17 cellular contexts compared by ENCODE assay signal in the genomic region with DNA sequence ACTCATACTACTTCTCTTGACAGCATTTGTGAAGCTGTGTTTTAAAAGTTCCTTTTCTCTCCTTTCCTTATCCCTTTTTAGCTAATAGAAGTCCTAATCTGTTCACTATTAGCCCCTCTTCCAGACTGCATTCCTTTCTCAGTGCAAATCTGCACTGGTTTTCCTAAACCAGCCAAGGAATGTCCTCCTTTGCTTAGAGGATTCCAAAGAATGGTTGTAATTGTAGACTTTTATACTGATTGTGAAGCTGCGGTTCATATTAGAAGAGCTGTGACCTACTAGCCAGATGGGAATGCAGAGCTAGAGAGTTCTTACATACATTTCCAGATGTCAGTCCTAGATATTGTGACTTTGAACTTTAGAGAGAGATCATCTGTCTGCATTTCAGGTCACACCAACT.
DNase-seq lines count a peak whose midpoint lies in the region; TF ChIP-seq lines count a peak whose summit lies in the region.
"Had no signal": no experiment of that assay in that cellular context is flagged by ENCODE, and none has a peak within 500 bp of the region (broad histone marks: within the 10 kb centered on the region; RNA-seq: fewer than 3 reads in every experiment).

No MANE protein-coding gene starts in this region.

- TF ChIP-seq POLR2A in sigmoid colon (IDR thresholded peaks at IDR 0.05) = no peak

- DNase-seq in DMS 273 (lab: John Stamatoyannopoulos, UW; ENCODE audit: unreplicated experiment) (peak; percentile 27), DMS 273 treated with DMSO at 0.1 percent for 48 hours (lab: John Stamatoyannopoulos, UW) (no peak), astrocyte of the cerebellum (ENCODE audit: low read depth) (peak; percentile 33), left ventricle myocardium inferior (no peak), tibial artery (no peak), sigmoid colon (no peak)
- no peak for DNase-seq in stimulated activated CD4-positive, alpha-beta T cell treated with anti-CD3 and anti-CD28 coated beads, Interleukin-1b, Interleukin-23, amount 100 ng/mL, for 48 hours
- no peak for DNase-seq in activated naive CD4-positive, alpha-beta T cell (lab: John Stamatoyannopoulos, UW)
- DNase-seq: CD8-positive, alpha-beta memory T cell; effector memory CD8-positive, alpha-beta T cell; MV-4-11; NCI-H2029 treated with DMSO at 0.1 percent for 48 hours; NCI-H748 treated with DMSO at 0.1 percent for 48 hours; RPMI8226; thyroid gland had no signal

- intact Hi-C loops in left ventricle myocardium inferior (cut with micrococcal nuclease) = loop anchor here (10.0 kb wide), 1 partner anchor 450 kb away; no protein-coding TSS in a partner anchor
- intact Hi-C loops in tibial artery (cut with DNase I; ENCODE audit: low total_unique reads) = loop anchor here (10.0 kb wide), 1 partner anchor 460 kb away; the partner anchor contains the start of gene KCNMB4
- intact Hi-C loops in sigmoid colon (cut with DNase I) = no loop called here

- H3K27ac ChIP-seq in left ventricle myocardium inferior (replicated peaks) = peak overlapping the region; percentile 21
- H3K27ac ChIP-seq in tibial artery = peak overlapping the region; percentile 51 to 52
- no peak overlapping the region for H3K27ac ChIP-seq in sigmoid colon
- H3K27ac ChIP-seq: 22Rv1, neutrophil, thyroid gland had no signal

- TF ChIP-seq CTCF in astrocyte of the cerebellum (IDR thresholded peaks at IDR 0.05; ENCODE audit: low read depth, low read length, missing control alignments) (no peak), left ventricle myocardium inferior (IDR thresholded peaks at IDR 0.05; ENCODE audit: borderline replicate concordance) (no peak), tibial artery (IDR thresholded peaks at IDR 0.05) (no peak), sigmoid colon (IDR thresholded peaks at IDR 0.05) (no peak)

- H3K36me3 ChIP-seq in left ventricle myocardium inferior = no peaks in the 10 kb centered on the region
- H3K36me3 ChIP-seq in tibial artery = no peaks in the 10 kb centered on the region
- no peaks in the 10 kb centered on the region for H3K36me3 ChIP-seq in sigmoid colon
- H3K36me3 ChIP-seq: neutrophil, thyroid gland had no signal

- peaks cover 16% of the 10 kb centered on the region for H3K4me1 ChIP-seq in left ventricle myocardium inferior
- peaks cover 0 to 34% (median 19%) of the 10 kb centered on the region in 4 donors for H3K4me1 ChIP-seq in tibial artery
- H3K4me1 ChIP-seq in sigmoid colon = no peaks in the 10 kb centered on the region

- in situ Hi-C loops in astrocyte of the cerebellum (cut with HindIII; ENCODE audit: low sequenced_read_pairs) = no loop called here

- TF ChIP-seq EP300 in sigmoid colon (IDR thresholded peaks at IDR 0.05) = no peak

- WGBS in sigmoid colon, 2 donors = 75 to 92% methylated on average over 1 of the region's 1 CpG

- no peaks in the 10 kb centered on the region for H3K27me3 ChIP-seq in left ventricle myocardium inferior (ENCODE audit: low read depth)
- H3K27me3 ChIP-seq in tibial artery = no peaks in the 10 kb centered on the region
- H3K27me3 ChIP-seq in sigmoid colon = no peaks in the 10 kb centered on the region
- H3K27me3 ChIP-seq: neutrophil, thyroid gland had no signal

- no peaks in the 10 kb centered on the region for H3K9me3 ChIP-seq in left ventricle myocardium inferior (replicated peaks)
- H3K9me3 ChIP-seq in tibial artery = no peaks in the 10 kb centered on the region
- no peaks in the 10 kb centered on the region for H3K9me3 ChIP-seq in sigmoid colon
- H3K9me3 ChIP-seq: neutrophil, thyroid gland had no signal

- H3K4me3 ChIP-seq in astrocyte of the cerebellum (ENCODE audit: low read depth, low read length) (no peak overlapping the region), left ventricle myocardium inferior (no peak overlapping the region), tibial artery (no peak overlapping the region), sigmoid colon (no peak overlapping the region)
- H3K4me3 ChIP-seq: thyroid gland had no signal

Comparison
In these comparisons a context has a peak if more than half of its experiments do, and no peak if none do; other contexts are left out.
1. DNase-seq: peak in DMS 273 (single experiment) and astrocyte of the cerebellum (single experiment); none in DMS 273 treated with DMSO at 0.1 percent for 48 hours (single experiment), left ventricle myocardium inferior (single experiment), tibial artery (0 of 2), sigmoid colon (single experiment), stimulated activated CD4-positive, alpha-beta T cell treated with anti-CD3 and anti-CD28 coated beads, Interleukin-1b, Interleukin-23, amount 100 ng/mL, for 48 hours (single experiment) and activated naive CD4-positive, alpha-beta T cell (0 of 4).
2. H3K27ac ChIP-seq: peak in left ventricle myocardium inferior (single experiment) and tibial artery (2 of 2); none in sigmoid colon (0 of 4).